In the genomic region with DNA sequence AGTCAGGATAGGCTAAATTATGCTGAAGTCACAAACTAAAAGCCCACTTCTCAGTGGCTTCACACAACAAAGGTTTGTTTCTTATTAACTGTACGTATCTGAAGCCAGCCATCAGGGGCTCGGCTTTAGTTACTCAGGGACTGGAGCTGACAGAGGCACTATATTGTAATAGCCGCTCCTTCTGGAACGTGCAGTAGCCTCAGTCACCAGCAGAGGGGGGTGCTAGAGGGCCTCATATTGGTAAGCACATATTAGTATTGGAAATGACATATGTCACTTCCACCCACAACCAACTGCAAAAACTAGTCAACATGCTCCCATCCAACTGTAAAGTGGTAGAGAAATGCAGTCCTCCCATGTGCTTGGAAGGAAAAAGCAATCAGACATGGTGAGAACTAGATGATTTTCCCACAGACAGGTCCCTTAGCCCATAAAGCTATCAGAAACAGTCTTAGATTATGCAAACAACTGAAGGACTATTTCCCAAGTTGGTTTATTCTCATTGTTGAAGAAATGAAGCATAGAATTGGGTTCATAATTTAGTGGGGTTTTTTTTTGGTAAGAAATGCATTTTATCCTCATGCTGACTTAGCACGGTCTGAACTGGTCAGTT, we compare ENCODE assay signal across 8 cellular contexts.
A peak's percentile ranks its signal among the peaks of the same experiment; 100 is the strongest.
DNase-seq lines count a peak whose midpoint lies in the region; ATAC-seq and TF ChIP-seq lines count a peak whose summit lies in the region.

No MANE protein-coding gene starts in this region.

- H3K4me1 Mint-ChIP-seq in CD14-positive monocyte: peaks cover 3% of the 10 kb centered on the region
- H3K4me1 Mint-ChIP-seq in activated CD4-positive, alpha-beta T cell treated with anti-CD3 and anti-CD28 coated beads, Interleukin-2, amount 10 ng/mL, durations not matched to agents 24 days and 14 days: peaks cover 2% of the 10 kb centered on the region
- H3K4me1 Mint-ChIP-seq in stimulated activated naive B cell treated with anti-CD40 and anti-IgM and Interleukin-4, amounts not matched to agents 10 μg/mL and 1 μg/mL and 100 μg/mL, for 72 hours: no peaks in the 10 kb centered on the region

- DNase-seq in CD14-positive monocyte (ENCODE audit: low spot score) (peak; percentile 59), NCI-H345 (lab: John Stamatoyannopoulos, UW) (peak; percentile 43), mucosa of descending colon (peak in 2 of 3 donors; percentile 74 to 78)
- DNase-seq in activated CD4-positive, alpha-beta T cell treated with anti-CD3 and anti-CD28 coated beads, Interleukin-2, amount 10 ng/mL, durations not matched to agents 24 days and 14 days: peak; percentile 87
- DNase-seq in effector CD8-positive, alpha-beta T cell (lab: John Stamatoyannopoulos, UW): peak; percentile 3
- peak; percentile 35 for DNase-seq in stimulated activated naive B cell treated with anti-CD40 and anti-IgM and Interleukin-4, amounts not matched to agents 10 μg/mL and 1 μg/mL and 100 μg/mL, for 72 hours

- no peaks in the 10 kb centered on the region for H3K36me3 ChIP-seq in mucosa of descending colon (ENCODE audit: low read depth)

- H3K4me1 ChIP-seq in mucosa of descending colon (ENCODE audit: low read depth): no peaks in the 10 kb centered on the region

- ATAC-seq in GM18909 (IDR thresholded peaks at IDR 0.05; ENCODE audit: poor library complexity, unreplicated experiment) (peak; percentile 99), HG03097 (IDR thresholded peaks at IDR 0.05; ENCODE audit: low FRiP score, unreplicated experiment) (peak; percentile 82), mucosa of descending colon (peak; percentile 88)
- ATAC-seq in stimulated activated naive B cell treated with anti-CD40 and anti-IgM and Interleukin-4, amounts not matched to agents 10 μg/mL and 1 μg/mL and 100 μg/mL, for 72 hours (replicated peaks): peak; percentile 90 to 96

- no peak overlapping the region for H3K4me3 ChIP-seq in mucosa of descending colon

- H3K9me3 ChIP-seq in mucosa of descending colon: no peaks in the 10 kb centered on the region

- no peak overlapping the region for H3K4me3 Mint-ChIP-seq in CD14-positive monocyte
- no peak overlapping the region for H3K4me3 Mint-ChIP-seq in activated CD4-positive, alpha-beta T cell treated with anti-CD3 and anti-CD28 coated beads, Interleukin-2, amount 10 ng/mL, durations not matched to agents 24 days and 14 days
- no peak overlapping the region for H3K4me3 Mint-ChIP-seq in stimulated activated naive B cell treated with anti-CD40 and anti-IgM and Interleukin-4, amounts not matched to agents 10 μg/mL and 1 μg/mL and 100 μg/mL, for 72 hours

- intact Hi-C loops in CD14-positive monocyte (cut with micrococcal nuclease): loop anchor here (5.0 to 10.0 kb wide), 2 partner anchors 237 to 239 kb away; no protein-coding TSS in a partner anchor
- intact Hi-C loops in activated CD4-positive, alpha-beta T cell treated with anti-CD3 and anti-CD28 coated beads, Interleukin-2, amount 10 ng/mL, durations not matched to agents 24 days and 14 days (cut with micrococcal nuclease): loop anchor here (5.0 kb wide), 1 partner anchor 67 kb away; no protein-coding TSS in a partner anchor
- intact Hi-C loops in mucosa of descending colon (cut with DNase I, micrococcal nuclease): loop anchor here in 1 of 2 donors (10.0 kb wide), 1 partner anchor 149 kb away; no protein-coding TSS in a partner anchor

- no peaks in the 10 kb centered on the region for H3K36me3 Mint-ChIP-seq in CD14-positive monocyte
- H3K36me3 Mint-ChIP-seq in activated CD4-positive, alpha-beta T cell treated with anti-CD3 and anti-CD28 coated beads, Interleukin-2, amount 10 ng/mL, durations not matched to agents 24 days and 14 days (ENCODE audit: low read depth): no peaks in the 10 kb centered on the region
- H3K36me3 Mint-ChIP-seq in stimulated activated naive B cell treated with anti-CD40 and anti-IgM and Interleukin-4, amounts not matched to agents 10 μg/mL and 1 μg/mL and 100 μg/mL, for 72 hours: no peaks in the 10 kb centered on the region

- H3K9me3 Mint-ChIP-seq in CD14-positive monocyte: no peaks in the 10 kb centered on the region
- no peaks in the 10 kb centered on the region for H3K9me3 Mint-ChIP-seq in activated CD4-positive, alpha-beta T cell treated with anti-CD3 and anti-CD28 coated beads, Interleukin-2, amount 10 ng/mL, durations not matched to agents 24 days and 14 days
- no peaks in the 10 kb centered on the region for H3K9me3 Mint-ChIP-seq in stimulated activated naive B cell treated with anti-CD40 and anti-IgM and Interleukin-4, amounts not matched to agents 10 μg/mL and 1 μg/mL and 100 μg/mL, for 72 hours

- TF ChIP-seq CTCF in CD14-positive monocyte (IDR thresholded peaks at IDR 0.05): peak; percentile 85
- TF ChIP-seq CTCF in mucosa of descending colon (IDR thresholded peaks at IDR 0.05): peak; percentile 51

- H3K27me3 Mint-ChIP-seq in CD14-positive monocyte (ENCODE audit: low read depth in 3 of 3): peaks cover 0 to 8% (median 2%) of the 10 kb centered on the region in 3 donors
- peaks cover 11% of the 10 kb centered on the region for H3K27me3 Mint-ChIP-seq in activated CD4-positive, alpha-beta T cell treated with anti-CD3 and anti-CD28 coated beads, Interleukin-2, amount 10 ng/mL, durations not matched to agents 24 days and 14 days
- peaks cover 14 to 27% of the 10 kb centered on the region in 2 donors for H3K27me3 Mint-ChIP-seq in stimulated activated naive B cell treated with anti-CD40 and anti-IgM and Interleukin-4, amounts not matched to agents 10 μg/mL and 1 μg/mL and 100 μg/mL, for 72 hours

- no peak overlapping the region for H3K27ac Mint-ChIP-seq in CD14-positive monocyte
- no peak overlapping the region for H3K27ac Mint-ChIP-seq in activated CD4-positive, alpha-beta T cell treated with anti-CD3 and anti-CD28 coated beads, Interleukin-2, amount 10 ng/mL, durations not matched to agents 24 days and 14 days
- H3K27ac Mint-ChIP-seq in stimulated activated naive B cell treated with anti-CD40 and anti-IgM and Interleukin-4, amounts not matched to agents 10 μg/mL and 1 μg/mL and 100 μg/mL, for 72 hours: no peak overlapping the region

Comparison
In these comparisons a context has a peak if more than half of its experiments do, and no peak if none do; other contexts are left out.
1. DNase-seq: peak in every context shown above with its lines; median percentile 87 in activated CD4-positive, alpha-beta T cell treated with anti-CD3 and anti-CD28 coated beads, Interleukin-2, amount 10 ng/mL, durations not matched to agents 24 days and 14 days; 76 in mucosa of descending colon; 59 in CD14-positive monocyte; 43 in NCI-H345; 35 in stimulated activated naive B cell treated with anti-CD40 and anti-IgM and Interleukin-4, amounts not matched to agents 10 μg/mL and 1 μg/mL and 100 μg/mL, for 72 hours; 3 in effector CD8-positive, alpha-beta T cell.